Comparison of ENCODE assay signal across 9 cellular contexts in the genomic region with DNA sequence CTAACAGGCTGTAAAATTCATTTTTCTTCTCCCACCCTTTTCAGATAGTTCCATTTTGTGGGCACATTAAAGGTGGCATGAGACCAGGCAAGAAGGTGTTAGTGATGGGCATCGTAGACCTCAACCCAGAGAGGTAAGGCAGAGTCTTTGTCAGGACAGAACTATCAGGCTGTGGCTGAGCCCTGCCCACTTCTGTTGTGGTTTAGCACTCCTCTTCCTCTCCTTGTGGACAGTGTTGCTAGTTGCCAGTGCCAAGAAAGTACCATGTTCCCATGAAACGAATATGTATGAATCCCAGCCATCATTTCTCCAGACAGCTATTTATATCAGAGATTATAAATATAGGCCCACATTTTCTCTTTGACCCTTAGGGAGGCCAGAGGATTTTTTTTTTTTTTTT. TPM values are rescaled to one million over a fixed set of nuclear protein-coding genes. Genes with fewer than 3 reads are reported as not detected.
DNase-seq lines count a peak whose midpoint lies in the region; ATAC-seq, FAIRE-seq and TF ChIP-seq lines count a peak whose summit lies in the region.
"Had no signal": no experiment of that assay in that cellular context is flagged by ENCODE, and none has a peak within 500 bp of the region (broad histone marks: within the 10 kb centered on the region; RNA-seq: fewer than 3 reads in every experiment).

No MANE protein-coding gene starts in this region.

- TF ChIP-seq CTCF in GM23338 (conservative IDR thresholded peaks at IDR 0.05; ENCODE audit: low read depth in 2 of 2) (no peak), OCI-LY1 (IDR thresholded peaks at IDR 0.05; ENCODE audit: low read length) (no peak), endothelial cell of umbilical vein (IDR thresholded peaks at IDR 0.05; ENCODE audit: extremely low read depth in 1 of 2, insufficient read depth in 1 of 2, low read depth in 1 of 2, low read length in 2 of 2) (no peak), psoas muscle (IDR thresholded peaks at IDR 0.05) (no peak), A673 (conservative IDR thresholded peaks at IDR 0.05; ENCODE audit: low read depth, low read length) (no peak)

- ATAC-seq in GM23338 (no peak), psoas muscle (peak in 3 of 4 donors; percentile 27 to 58 (median 51)), GM19328 (IDR thresholded peaks at IDR 0.05; ENCODE audit: unreplicated experiment) (no peak)

- H3K9me3 ChIP-seq in OCI-LY1 (ENCODE audit: low read length) (no peaks in the 10 kb centered on the region), endothelial cell of umbilical vein (replicated peaks; ENCODE audit: control insufficient read depth, insufficient read depth, low read length) (no peaks in the 10 kb centered on the region), psoas muscle (no peaks in the 10 kb centered on the region), A673 (ENCODE audit: low read depth, low read length, poor library complexity, severe bottlenecking) (no peaks in the 10 kb centered on the region)

- peaks cover 30% of the 10 kb centered on the region for H3K4me1 Mint-ChIP-seq in GM23338

- H3K79me2 ChIP-seq in GM23338 (replicated peaks; ENCODE audit: insufficient read depth) = peaks cover 13% of the 10 kb centered on the region
- H3K79me2 ChIP-seq in OCI-LY1 (ENCODE audit: insufficient read depth, low read length) = no peaks in the 10 kb centered on the region
- no peaks in the 10 kb centered on the region for H3K79me2 ChIP-seq in endothelial cell of umbilical vein (ENCODE audit: control insufficient read depth, insufficient read depth, low read length)

- DNase-seq in GM23338 (ENCODE audit: low spot score) = no peak
- no peak for DNase-seq in endothelial cell of umbilical vein (ENCODE audit: low read depth, low spot score)
- DNase-seq in psoas muscle = no peak
- DNase-seq in A673 (ENCODE audit: low spot score) = no peak
- DNase-seq in H4 (ENCODE audit: low spot score) = no peak
- DNase-seq in amygdala (lab: John Stamatoyannopoulos, UW) = no peak
- DNase-seq: stimulated activated naive CD4-positive, alpha-beta T cell had no signal

- WGBS in psoas muscle, 3 donors = 18 to 25% (median 23%) methylated on average over 2 of the region's 2 CpGs

- H3K27ac ChIP-seq in GM23338 (ENCODE audit: low read depth) (no peak overlapping the region), OCI-LY1 (ENCODE audit: low read depth, low read length, poor library complexity, severe bottlenecking) (peak overlapping the region; percentile 25), endothelial cell of umbilical vein (ENCODE audit: insufficient read depth, low read depth, low read length) (no peak overlapping the region), psoas muscle (peak overlapping the region; percentile 94), A673 (ENCODE audit: low read depth, low read length, poor library complexity, severe bottlenecking) (no peak overlapping the region)

- no peaks in the 10 kb centered on the region for H3K27me3 ChIP-seq in GM23338 (ENCODE audit: insufficient read depth)
- H3K27me3 ChIP-seq in OCI-LY1 (ENCODE audit: insufficient read depth, low read length) = no peaks in the 10 kb centered on the region
- no peaks in the 10 kb centered on the region for H3K27me3 ChIP-seq in endothelial cell of umbilical vein (ENCODE audit: control insufficient read depth in 2 of 2, insufficient read depth in 2 of 2, low read length in 2 of 2)
- H3K27me3 ChIP-seq in psoas muscle (ENCODE audit: insufficient read depth in 3 of 3, low read length in 2 of 3) = no peaks in the 10 kb centered on the region
- no peaks in the 10 kb centered on the region for H3K27me3 ChIP-seq in A673 (replicated peaks; ENCODE audit: insufficient read depth, low read depth, low read length, poor library complexity)

- no peaks in the 10 kb centered on the region for H3K9me1 ChIP-seq in endothelial cell of umbilical vein (replicated peaks; ENCODE audit: control insufficient read depth, extremely low read depth, insufficient read depth, low read length)

- H3K4me1 ChIP-seq in GM23338 (ENCODE audit: insufficient read depth) = peaks cover 32% of the 10 kb centered on the region
- H3K4me1 ChIP-seq in OCI-LY1 (ENCODE audit: insufficient read depth, low read length, severe bottlenecking) = peaks cover 20% of the 10 kb centered on the region
- peaks cover 8% of the 10 kb centered on the region for H3K4me1 ChIP-seq in endothelial cell of umbilical vein (ENCODE audit: control insufficient read depth, extremely low read depth, insufficient read depth, low read length)
- peaks cover 66% of the 10 kb centered on the region for H3K4me1 ChIP-seq in psoas muscle
- H3K4me1 ChIP-seq in A673 (ENCODE audit: insufficient read depth, low read length, poor library complexity, severe bottlenecking) = peaks cover 13% of the 10 kb centered on the region

- dilution Hi-C loops in endothelial cell of umbilical vein (cut with MboI; ENCODE audit: extremely low pct_ligation_motif_present, low sequenced_read_pairs) = no loop called here

- peak overlapping the region; percentile 92 for H3K4me3 Mint-ChIP-seq in GM23338

- no peak overlapping the region for H3K27ac Mint-ChIP-seq in GM23338

- H2AFZ ChIP-seq in GM23338 (peak overlapping the region; percentile 88; the same call in 1 of the 2 replicates), OCI-LY1 (ENCODE audit: low read length) (no peak overlapping the region), endothelial cell of umbilical vein (ENCODE audit: low read depth, low read length) (no peak overlapping the region)

- BruUV-seq in endothelial cell of umbilical vein (replicated peaks; lab: Mats Ljungman, UMichigan) (TSS peak; percentile 39), A673 (replicated peaks; lab: Mats Ljungman, UMichigan) (no TSS peak)

- H3F3A ChIP-seq in GM23338 (replicated peaks; ENCODE audit: low read depth) (no peaks in the 10 kb centered on the region), OCI-LY1 (ENCODE audit: insufficient read depth, low read length) (no peaks in the 10 kb centered on the region)

- H3K9me3 Mint-ChIP-seq in GM23338 = peaks cover 4% of the 10 kb centered on the region; the same call in 2 of the 3 replicates

- POLR2A ChIA-PET in endothelial cell of umbilical vein (lab: Charles Lee) (interaction anchor here (0.7 kb wide), 1 partner anchor 95 kb away, joined by 3 read pairs; no protein-coding TSS in a partner anchor), A673 (lab: Charles Lee; ENCODE audit: low non-redundant PET) (no interaction called here)

- H3K36me3 Mint-ChIP-seq in GM23338 (ENCODE audit: low read depth) = peaks cover 32% of the 10 kb centered on the region

- H3K9ac ChIP-seq in OCI-LY1 (ENCODE audit: low read length) (peak overlapping the region; percentile 67; the same call in 1 of the 2 replicates), endothelial cell of umbilical vein (replicated peaks; ENCODE audit: extremely low read depth, insufficient read depth, low read length) (no peak overlapping the region)

- no peak for FAIRE-seq in endothelial cell of umbilical vein (lab: Jason Lieb, UNC)

- H3K4me2 ChIP-seq in GM23338 (peak overlapping the region; percentile 95), OCI-LY1 (ENCODE audit: low read length) (peak overlapping the region; percentile 76), endothelial cell of umbilical vein (ENCODE audit: insufficient read depth, low read length) (peak overlapping the region; percentile 70)

- no peak for TF ChIP-seq POLR2A in endothelial cell of umbilical vein (IDR thresholded peaks at IDR 0.05; ENCODE audit: low read depth, low read length)

- peaks cover 5% of the 10 kb centered on the region for H3K27me3 Mint-ChIP-seq in GM23338 (ENCODE audit: insufficient read depth, low read depth, poor library complexity)

- H4K20me1 ChIP-seq in GM23338 (replicated peaks; ENCODE audit: insufficient read depth) = no peaks in the 10 kb centered on the region
- H4K20me1 ChIP-seq in OCI-LY1 (ENCODE audit: insufficient read depth, low read length) = no peaks in the 10 kb centered on the region
- H4K20me1 ChIP-seq in endothelial cell of umbilical vein (replicated peaks; ENCODE audit: control insufficient read depth, extremely low read depth, insufficient read depth, low read length) = no peaks in the 10 kb centered on the region

- CTCF ChIA-PET in endothelial cell of umbilical vein (lab: Charles Lee) = interaction anchor here (0.7 to 2.8 kb wide), 6 partner anchors 12 to 125 kb away, joined by 3 to 16 read pairs (median 4); no protein-coding TSS in a partner anchor
- CTCF ChIA-PET in A673 (lab: Charles Lee) = interaction anchor here (0.7 kb wide), 1 partner anchor 11 kb away, joined by 4 read pairs; no protein-coding TSS in a partner anchor

- intact Hi-C loops in endothelial cell of umbilical vein (cut with micrococcal nuclease) (loop anchor here (2.0 kb wide), 1 partner anchor 69 kb away; the partner anchor contains the start of gene AFTPH), psoas muscle (cut with DNase I) (loop anchor here in 1 of 2 donors (2.0 kb wide), 1 partner anchor 53 kb away; no protein-coding TSS in a partner anchor), A673 (cut with micrococcal nuclease; ENCODE audit: unreplicated experiment) (no loop called here)

- H3K36me3 ChIP-seq in GM23338 (ENCODE audit: insufficient read depth) (peaks cover 12% of the 10 kb centered on the region), OCI-LY1 (ENCODE audit: insufficient read depth, low read length) (peaks cover 22% of the 10 kb centered on the region), endothelial cell of umbilical vein (ENCODE audit: control insufficient read depth in 2 of 2, extremely low read depth in 1 of 2, insufficient read depth in 2 of 2, low read length in 2 of 2) (no peaks in the 10 kb centered on the region), psoas muscle (ENCODE audit: insufficient read depth in 1 of 2, low read depth in 1 of 2) (peaks cover 0 to 45% of the 10 kb centered on the region in 2 donors), A673 (ENCODE audit: insufficient read depth, low read length, poor library complexity, severe bottlenecking) (no peaks in the 10 kb centered on the region)

- H3K9me2 ChIP-seq in GM23338 (ENCODE audit: insufficient read depth) (no peaks in the 10 kb centered on the region), OCI-LY1 (ENCODE audit: low read depth, low read length) (no peaks in the 10 kb centered on the region)

- H3K4me3 ChIP-seq in GM23338 (peak overlapping the region; percentile 84), OCI-LY1 (ENCODE audit: low read depth, low read length, poor library complexity, severe bottlenecking) (peak overlapping the region; percentile 67), endothelial cell of umbilical vein (replicated peaks in 1 of 3; ENCODE audit: insufficient read depth in 1 of 3, low read depth in 1 of 3, low read length in 3 of 3) (no peak overlapping the region), psoas muscle (peak overlapping the region; percentile 91), A673 (ENCODE audit: low read depth, low read length, poor library complexity, severe bottlenecking) (no peak overlapping the region)

RNA-seq across cellular contexts. Expression of gene LGALSL, which starts 1.6 kb away (rescaled TPM):
- 18.5 and 20.6 TPM in 2 replicates for total RNA-seq in GM23338 (2014; rRNA removed; shearing (Covaris generic))
- 19.0 and 28.4 TPM in 2 replicates for polyA plus RNA-seq in GM23338 (2016; fragmentation: Nextera tagmentation; extraction: Ambion mirVana)
- total RNA-seq in endothelial cell of umbilical vein = 2.3 and 5.8 TPM in 2 replicates
- 2.1 and 2.6 TPM in 2 replicates for polyA plus RNA-seq in endothelial cell of umbilical vein
- 2.5 and 2.8 TPM in 2 replicates for polyA plus RNA-seq in endothelial cell of umbilical vein (2011; cell fraction: cytosol; rRNA removed)
- 1.9 and 2.2 TPM in 2 replicates for polyA plus RNA-seq in endothelial cell of umbilical vein (2011; cell fraction: nucleus; rRNA removed)
- 3.3 and 5.0 TPM in 2 replicates for polyA plus RNA-seq in endothelial cell of umbilical vein (2012)
- 5.6 and 7.5 TPM in 2 replicates for polyA minus RNA-seq in endothelial cell of umbilical vein
- 4.0 TPM for polyA minus RNA-seq in endothelial cell of umbilical vein (2011; cell fraction: cytosol; rRNA and poly(A)+ RNA removed)
- 0.72 and 1.2 TPM in 2 replicates for polyA minus RNA-seq in endothelial cell of umbilical vein (2011; cell fraction: nucleus; rRNA and poly(A)+ RNA removed)
- total RNA-seq in psoas muscle = 10 to 100 TPM; 11.4 to 30.9 (median 23.2) TPM
- polyA plus RNA-seq in psoas muscle = 1 to 10 TPM; 3.6 to 4.6 (median 4.2) TPM
- 5.9 and 7.4 TPM in 2 replicates for total RNA-seq in A673 (2021)
- total RNA-seq in H4 (2014; rRNA removed; shearing (Covaris generic)) = 5.0 and 6.4 TPM in 2 replicates

Comparison
In these comparisons a context has a peak if more than half of its experiments do, and no peak if none do; other contexts are left out.
1. ATAC-seq: peak in psoas muscle (3 of 4); none in GM23338 (single experiment) and GM19328 (single experiment).
2. H3K27ac ChIP-seq: peak in OCI-LY1 (single experiment) and psoas muscle (single experiment); none in GM23338 (single experiment), endothelial cell of umbilical vein (single experiment) and A673 (single experiment).
3. H3K4me3 ChIP-seq: peak in GM23338 (single experiment), OCI-LY1 (single experiment) and psoas muscle (single experiment); none in endothelial cell of umbilical vein (0 of 3) and A673 (single experiment).
4. Peak in every context shown above with its lines, with median percentiles within 50 percentile points of each other: H3K4me2 ChIP-seq.